12 cellular contexts compared by ENCODE assay signal in genomic region chr1:65425697-65426096, GRCh38. TPM values are rescaled to one million over a fixed set of nuclear protein-coding genes. Genes with fewer than 3 reads are reported as not detected.
DNase-seq lines count a peak whose midpoint lies in the region; ATAC-seq and TF ChIP-seq lines count a peak whose summit lies in the region.
"Had no signal": no experiment of that assay in that cellular context is flagged by ENCODE, and none has a peak within 500 bp of the region (broad histone marks: within the 10 kb centered on the region; RNA-seq: fewer than 3 reads in every experiment).

No MANE protein-coding gene starts in this region.

- TF ChIP-seq POLR2A in lower leg skin (IDR thresholded peaks at IDR 0.05): no peak

- intact Hi-C loops in PC-3 (cut with micrococcal nuclease): loop anchor here (10.0 kb wide), 1 partner anchor 681 kb away; the partner anchor contains the start of gene RAVER2
- intact Hi-C loops in lower leg skin (cut with DNase I; ENCODE audit: low total_unique reads): no loop called here

- no peaks in the 10 kb centered on the region for H3K9me2 ChIP-seq in PC-3 (replicated peaks; ENCODE audit: low read length)

- TF ChIP-seq CTCF in PC-3 (conservative IDR thresholded peaks at IDR 0.05; ENCODE audit: low read depth, low read length) (no peak), endodermal cell (conservative IDR thresholded peaks at IDR 0.05) (no peak), lower leg skin (IDR thresholded peaks at IDR 0.05) (no peak)

- H4K20me1 ChIP-seq in PC-3 (ENCODE audit: low read length): no peaks in the 10 kb centered on the region

- peaks cover 4% of the 10 kb centered on the region for H3F3A ChIP-seq in PC-3 (ENCODE audit: low read length, unreplicated experiment)

- H3K4me3 ChIP-seq in PC-3 (ENCODE audit: low read length) (no peak overlapping the region), endodermal cell (ENCODE audit: low read length) (no peak overlapping the region), mesodermal cell (ENCODE audit: extremely low read depth, insufficient read depth, low read length, poor library complexity, severe bottlenecking) (no peak overlapping the region), lower leg skin (ENCODE audit: low read depth, poor library complexity, severe bottlenecking) (no peak overlapping the region)
- H3K4me3 ChIP-seq: thoracic aorta had no signal

- DNase-seq in EH (ENCODE audit: low read depth) (peak; percentile 94), PC-3 (peak; percentile 93), endodermal cell (peak; percentile 66), NOMO-1 (lab: John Stamatoyannopoulos, UW; ENCODE audit: unreplicated experiment in 2 of 2) (no peak), lower leg skin (ENCODE audit: low spot score in 2 of 2) (no peak), caudate nucleus (lab: John Stamatoyannopoulos, UW) (no peak)
- DNase-seq: naive B cell, NCI-H446 treated with DMSO at 0.1 percent for 48 hours had no signal

- 0 out of 2 replicates have a peak, but pooled peaks cover 5% of the 10 kb centered on the region for H3K36me3 ChIP-seq in PC-3 (ENCODE audit: low read depth, low read length)
- H3K36me3 ChIP-seq in endodermal cell (ENCODE audit: control insufficient read depth, insufficient read depth, low read length): peaks cover 50% of the 10 kb centered on the region
- peaks cover 55% of the 10 kb centered on the region for H3K36me3 ChIP-seq in mesodermal cell (ENCODE audit: control insufficient read depth, insufficient read depth, low read length)

- peak; percentile 53 for ATAC-seq in PC-3
- ATAC-seq in GM21528 (IDR thresholded peaks at IDR 0.05; ENCODE audit: low FRiP score, unreplicated experiment): no peak

- peak overlapping the region; percentile 65 for H3K27ac ChIP-seq in PC-3 (ENCODE audit: low read length)
- H3K27ac ChIP-seq in endodermal cell (ENCODE audit: low read depth, low read length): peak overlapping the region; percentile 16
- H3K27ac ChIP-seq in mesodermal cell (ENCODE audit: low read depth, low read length, severe bottlenecking): peak overlapping the region; percentile 91
- no peak overlapping the region for H3K27ac ChIP-seq in caudate nucleus (ENCODE audit: low read depth, low read length)
- H3K27ac ChIP-seq: thoracic aorta had no signal

- peak overlapping the region; percentile 34 for H3K4me2 ChIP-seq in PC-3 (ENCODE audit: low read length)

- BruUV-seq in PC-3 (replicated peaks; lab: Mats Ljungman, UMichigan): no TSS peak

- no peak overlapping the region for H3K4me3 Mint-ChIP-seq in endodermal cell
- H3K4me3 Mint-ChIP-seq: IgD-negative memory B cell, naive B cell had no signal

- WGBS in endodermal cell (ENCODE audit: insufficient coverage in 1 of 2, insufficient read length in 1 of 2), 2 experiments: 86 to 90% methylated on average over 1 to 3 of the region's 3 CpGs
- WGBS in mesodermal cell (ENCODE audit: insufficient coverage in 2 of 2), 2 experiments: 83 to 95% methylated on average over 3 of the region's 3 CpGs
- WGBS in lower leg skin, 2 donors: 89 to 92% methylated on average over 3 of the region's 3 CpGs

- H3K79me2 ChIP-seq in PC-3 (ENCODE audit: low read length): peaks cover 42% of the 10 kb centered on the region

- H3K4me1 Mint-ChIP-seq in endodermal cell: peaks cover 12% of the 10 kb centered on the region
- H3K4me1 Mint-ChIP-seq: naive B cell had no signal

- no peaks in the 10 kb centered on the region for H3K27me3 Mint-ChIP-seq in endodermal cell (ENCODE audit: insufficient read depth)
- H3K27me3 Mint-ChIP-seq: IgD-negative memory B cell, naive B cell had no signal

- CTCF ChIA-PET in PC-3 (lab: Charles Lee): no interaction called here

- no peak overlapping the region for H2AFZ ChIP-seq in PC-3 (ENCODE audit: low read length)

- peaks cover 66% of the 10 kb centered on the region for H3K4me1 ChIP-seq in PC-3 (ENCODE audit: insufficient read depth, low read length)
- H3K4me1 ChIP-seq in endodermal cell (ENCODE audit: control insufficient read depth, insufficient read depth, low read length): no peaks in the 10 kb centered on the region
- peaks cover 53% of the 10 kb centered on the region for H3K4me1 ChIP-seq in mesodermal cell (ENCODE audit: control insufficient read depth, insufficient read depth, low read length, poor library complexity, severe bottlenecking)

- H3K9ac ChIP-seq in PC-3 (ENCODE audit: low read length) (no peak overlapping the region), endodermal cell (ENCODE audit: extremely low read depth, low read length, poor library complexity, severe bottlenecking) (no peak overlapping the region)

- H3K9me3 ChIP-seq in PC-3 (ENCODE audit: low read length) (no peaks in the 10 kb centered on the region), endodermal cell (ENCODE audit: control insufficient read depth, low read length) (no peaks in the 10 kb centered on the region), mesodermal cell (ENCODE audit: control insufficient read depth, low read length) (no peaks in the 10 kb centered on the region)
- H3K9me3 ChIP-seq: thoracic aorta had no signal

- H3K27ac Mint-ChIP-seq in endodermal cell: peak overlapping the region; percentile 81
- H3K27ac Mint-ChIP-seq: IgD-negative memory B cell, naive B cell had no signal

- POLR2A ChIA-PET in PC-3 (lab: Charles Lee; ENCODE audit: unreplicated experiment): no interaction called here

- H3K27me3 ChIP-seq in PC-3 (ENCODE audit: low read length) (no peaks in the 10 kb centered on the region), endodermal cell (ENCODE audit: control insufficient read depth, insufficient read depth, low read length, poor library complexity, severe bottlenecking) (no peaks in the 10 kb centered on the region)

- H3K36me3 Mint-ChIP-seq in endodermal cell (ENCODE audit: low read depth): peaks cover 43% of the 10 kb centered on the region

- no peaks in the 10 kb centered on the region for H3K9me3 Mint-ChIP-seq in endodermal cell
- H3K9me3 Mint-ChIP-seq: IgD-negative memory B cell, naive B cell had no signal

RNA-seq across cellular contexts. Expression of gene LEPR, which starts 5.2 kb away (rescaled TPM):
- total RNA-seq in PC-3 (2014; rRNA removed) (0.46 TPM in 1 of 2 replicates, not detected in the other), endodermal cell (10 to 100 TPM in 1 of 2 donors, 1 to 10 TPM in 1; 7.2 to 11.1 TPM), lower leg skin (10 to 100 TPM in 3 of 4 donors, 1 to 10 TPM in 1; 5.1 to 12.9 (median 11.0) TPM)
- 6.2 TPM for polyA plus RNA-seq in endodermal cell (2013, experiment 1 of 2)
- 7.4 TPM for polyA plus RNA-seq in endodermal cell (2013, experiment 2 of 2)
- polyA plus RNA-seq in mesodermal cell (2013, experiment 1 of 2): 28.8 TPM
- 31.3 TPM for polyA plus RNA-seq in mesodermal cell (2013, experiment 2 of 2)

RNA-seq across cellular contexts. Expression of gene LEPROT, which starts 5.2 kb away (rescaled TPM):
- total RNA-seq in PC-3 (2014; rRNA removed) (16.9 and 18.4 TPM in 2 replicates), endodermal cell (10 to 100 TPM; 19.7 to 49.0 TPM), lower leg skin (10 to 100 TPM; 28.5 to 49.2 (median 32.3) TPM)
- polyA plus RNA-seq in endodermal cell (2013, experiment 1 of 2): 33.6 TPM
- 28.9 TPM for polyA plus RNA-seq in endodermal cell (2013, experiment 2 of 2)
- polyA plus RNA-seq in mesodermal cell (2013, experiment 1 of 2): 49.0 TPM
- polyA plus RNA-seq in mesodermal cell (2013, experiment 2 of 2): 53.6 TPM

Comparison
In these comparisons a context has a peak if more than half of its experiments do, and no peak if none do; other contexts are left out.
1. DNase-seq: peak in EH (single experiment), PC-3 (single experiment) and endodermal cell (single experiment); none in NOMO-1 (0 of 2), lower leg skin (0 of 2) and caudate nucleus (0 of 61).